In genomic region chr13:33541962-33542308, GRCh38 we compare ENCODE assay signal across 8 cellular contexts.
A peak's percentile ranks its signal among the peaks of the same experiment; 100 is the strongest.
DNase-seq lines count a peak whose midpoint lies in the region; ATAC-seq lines count a peak whose summit lies in the region.

No MANE protein-coding gene starts in this region.

- peak overlapping the region; percentile 96 for H3K27ac ChIP-seq in CD4-positive, alpha-beta memory T cell (ENCODE audit: low read depth, low read length)

- peak overlapping the region; percentile 91 to 98 (median 94) for H3K4me3 Mint-ChIP-seq in CD4-positive, alpha-beta memory T cell
- H3K4me3 Mint-ChIP-seq in effector memory CD8-positive, alpha-beta T cell = peak overlapping the region; percentile 83 to 86

- H3K9ac ChIP-seq in NT2/D1 (ENCODE audit: insufficient read length, low read depth) = peak overlapping the region; percentile 58

- H3K27ac Mint-ChIP-seq in CD4-positive, alpha-beta memory T cell = peak overlapping the region; percentile 98 to 100 (median 98)
- H3K27ac Mint-ChIP-seq in effector memory CD8-positive, alpha-beta T cell = peak overlapping the region; percentile 99 to 100

- POLR2A ChIA-PET in CD4-positive, alpha-beta memory T cell (lab: Charles Lee; ENCODE audit: partially characterized antibody) = interaction anchor here (1.0 to 2.6 kb wide), 5 partner anchors 15 to 1114 kb away, joined by 3 to 34 read pairs (median 15); partner anchors contain the start of gene N4BP2L1

- in situ Hi-C loops in KBM-7 (cut with MboI; ENCODE audit: low pct_unique_long_range_greater_than_20kb, low sequenced_read_pairs) = no loop called here

- peaks cover 0 to 4% of the 10 kb centered on the region in 2 donors for H3K36me3 Mint-ChIP-seq in CD4-positive, alpha-beta memory T cell
- peaks cover 16% of the 10 kb centered on the region for H3K36me3 Mint-ChIP-seq in effector memory CD8-positive, alpha-beta T cell (ENCODE audit: insufficient read depth)

- peaks cover 0 to 2% (median 0%) of the 10 kb centered on the region in 8 donors for H3K9me3 Mint-ChIP-seq in CD4-positive, alpha-beta memory T cell
- no peaks in the 10 kb centered on the region for H3K9me3 Mint-ChIP-seq in effector memory CD8-positive, alpha-beta T cell

- no peaks in the 10 kb centered on the region for H3K27me3 Mint-ChIP-seq in CD4-positive, alpha-beta memory T cell
- H3K27me3 Mint-ChIP-seq in effector memory CD8-positive, alpha-beta T cell = no peaks in the 10 kb centered on the region

- peak overlapping the region; percentile 88 for H2AFZ ChIP-seq in neuron (ENCODE audit: low read depth, low read length)

- CTCF ChIA-PET in CD4-positive, alpha-beta memory T cell (lab: Charles Lee; ENCODE audit: partially characterized antibody) = no interaction called here

- no peaks in the 10 kb centered on the region for H3K9me3 ChIP-seq in CD4-positive, alpha-beta memory T cell (ENCODE audit: control insufficient read depth in 1 of 2, low read length in 2 of 2)
- no peaks in the 10 kb centered on the region for H3K9me3 ChIP-seq in NT2/D1 (ENCODE audit: insufficient read depth, low read length)
- H3K9me3 ChIP-seq in neuron (ENCODE audit: low read length) = no peaks in the 10 kb centered on the region

- peak overlapping the region; percentile 69 to 82 for H3K4me3 ChIP-seq in CD4-positive, alpha-beta memory T cell (ENCODE audit: low read length in 2 of 2)
- H3K4me3 ChIP-seq in NT2/D1 (ENCODE audit: insufficient read length, low read depth) = peak overlapping the region; percentile 50
- peak overlapping the region; percentile 95 for H3K4me3 ChIP-seq in neuron (ENCODE audit: low read length)

- no peaks in the 10 kb centered on the region for H3K36me3 ChIP-seq in CD4-positive, alpha-beta memory T cell (ENCODE audit: insufficient read depth, low read length)
- H3K36me3 ChIP-seq in NT2/D1 (ENCODE audit: insufficient read depth, insufficient read length, low read length) (no peaks in the 10 kb centered on the region), neuron (ENCODE audit: insufficient read depth, low read length) (no peaks in the 10 kb centered on the region)

- no peak for DNase-seq in CD4-positive, alpha-beta memory T cell
- DNase-seq in NT2/D1 (ENCODE audit: low read depth, low spot score) (no peak), NCI-H146 (lab: John Stamatoyannopoulos, UW) (no peak), KBM-7 (no peak)
- no peak for DNase-seq in effector memory CD8-positive, alpha-beta T cell
- no peak for DNase-seq in stimulated activated CD4-positive, alpha-beta T cell treated with anti-CD3 and anti-CD28 coated beads, Interleukin-4, amount 100 ng/mL, for 1 hour

- intact Hi-C loops in CD4-positive, alpha-beta memory T cell (cut with micrococcal nuclease) = loop anchor here (1.0 to 5.0 kb wide), 8 partner anchors 135 to 1227 kb away; partner anchors contain the start of genes BRCA2, N4BP2L2, PDS5B and RFC3

- H3K4me1 ChIP-seq in CD4-positive, alpha-beta memory T cell (ENCODE audit: insufficient read depth, low read length) = peaks cover 43% of the 10 kb centered on the region
- H3K4me1 ChIP-seq in NT2/D1 (ENCODE audit: insufficient read depth, insufficient read length) (no peaks in the 10 kb centered on the region), neuron (ENCODE audit: insufficient read depth, low read length) (peaks cover 14% of the 10 kb centered on the region)

- ATAC-seq in effector memory CD8-positive, alpha-beta T cell (replicated peaks) = no peak
- no peak for ATAC-seq in GM19467 (IDR thresholded peaks at IDR 0.05; ENCODE audit: unreplicated experiment)

- peaks cover 26 to 53% (median 39%) of the 10 kb centered on the region in 4 donors for H3K4me1 Mint-ChIP-seq in CD4-positive, alpha-beta memory T cell
- peaks cover 19 to 37% of the 10 kb centered on the region in 2 donors for H3K4me1 Mint-ChIP-seq in effector memory CD8-positive, alpha-beta T cell (ENCODE audit: low read depth in 2 of 2)

- H3K27me3 ChIP-seq in CD4-positive, alpha-beta memory T cell (ENCODE audit: insufficient read depth, low read length) = no peaks in the 10 kb centered on the region
- H3K27me3 ChIP-seq in NT2/D1 (ENCODE audit: insufficient read depth, insufficient read length) = no peaks in the 10 kb centered on the region
- no peaks in the 10 kb centered on the region for H3K27me3 ChIP-seq in neuron (ENCODE audit: insufficient read depth, low read length)
